ENCODE assay signal across 18 cellular contexts in the genomic region with DNA sequence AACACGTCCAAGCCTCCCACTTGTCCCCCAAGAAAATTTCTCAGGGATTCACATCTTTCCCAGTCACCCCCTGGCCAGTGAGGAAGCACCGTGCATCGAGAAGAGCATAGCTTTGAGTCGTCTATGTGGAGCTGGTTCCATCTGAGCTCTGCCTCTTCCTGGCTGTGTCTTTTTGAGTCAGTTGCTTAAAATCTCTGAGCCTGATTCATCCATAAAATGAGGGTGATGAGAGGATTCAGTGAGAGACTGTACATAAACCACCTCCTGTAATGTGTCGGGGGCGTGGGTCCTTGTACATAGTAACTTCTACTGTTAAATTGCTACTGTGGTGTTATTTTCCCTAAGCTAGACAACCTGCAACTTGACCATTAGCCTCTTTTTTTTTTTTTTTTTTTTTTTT. TPM values are rescaled to one million over a fixed set of nuclear protein-coding genes. Genes with fewer than 3 reads are reported as not detected.
DNase-seq lines count a peak whose midpoint lies in the region; ATAC-seq lines count a peak whose summit lies in the region.
"Had no signal": no experiment of that assay in that cellular context is flagged by ENCODE, and none has a peak within 500 bp of the region (broad histone marks: within the 10 kb centered on the region; RNA-seq: fewer than 3 reads in every experiment).

No MANE protein-coding gene starts in this region.

- no peaks in the 10 kb centered on the region for H3K27me3 ChIP-seq in esophagus (ENCODE audit: control insufficient read depth in 1 of 2, insufficient read depth in 2 of 2, low read length in 2 of 2)
- no peaks in the 10 kb centered on the region for H3K27me3 ChIP-seq in rectal smooth muscle tissue (ENCODE audit: control insufficient read depth, insufficient read depth, low read length)

- no peak overlapping the region for H3K27ac Mint-ChIP-seq in activated CD4-positive, alpha-beta T cell treated with anti-CD3 and anti-CD28 coated beads for 36 hours
- no peak overlapping the region for H3K27ac Mint-ChIP-seq in activated CD4-positive, alpha-beta T cell treated with anti-CD3 and anti-CD28 coated beads, Interleukin-2, amount 10 ng/mL, durations not matched to agents 7 days and 5 days
- H3K27ac Mint-ChIP-seq in activated naive CD8-positive, alpha-beta T cell treated with anti-CD3 and anti-CD28 coated beads for 36 hours, result no peak overlapping the region
- H3K27ac Mint-ChIP-seq: activated CD8-positive, alpha-beta T cell treated with anti-CD3 and anti-CD28 coated beads for 36 hours had no signal

- ATAC-seq in activated CD4-positive, alpha-beta T cell treated with anti-CD3 and anti-CD28 coated beads for 36 hours, result peak; percentile 48
- ATAC-seq: activated CD8-positive, alpha-beta T cell treated with anti-CD3 and anti-CD28 coated beads for 36 hours had no signal

- H3K4me1 ChIP-seq in esophagus (ENCODE audit: control insufficient read depth in 2 of 2, insufficient read depth in 2 of 2, low read length in 1 of 2), result peaks cover 2 to 43% of the 10 kb centered on the region in 2 donors
- H3K4me1 ChIP-seq in rectal smooth muscle tissue (ENCODE audit: control insufficient read depth, insufficient read depth, low read length), result peaks cover 62% of the 10 kb centered on the region

- DNase-seq in activated CD4-positive, alpha-beta T cell treated with anti-CD3 and anti-CD28 coated beads for 36 hours, result no peak
- DNase-seq in activated CD4-positive, alpha-beta T cell treated with anti-CD3 and anti-CD28 coated beads, Interleukin-2, amount 10 ng/mL, durations not matched to agents 7 days and 5 days, result no peak
- DNase-seq in activated gamma-delta T cell (lab: John Stamatoyannopoulos, UW) (no peak), kidney glomerular epithelial cell (lab: John Stamatoyannopoulos, UW) (no peak), cerebellar nuclear complex (lab: John Stamatoyannopoulos, UW) (no peak)
- DNase-seq in activated naive CD8-positive, alpha-beta T cell treated with anti-CD3 and anti-CD28 coated beads for 36 hours, result no peak
- DNase-seq: activated CD8-positive, alpha-beta T cell treated with anti-CD3 and anti-CD28 coated beads for 36 hours; anterior cingulate cortex; dermis blood vessel endothelial cell; EL; HCEC 1CT; NCI-H1436 treated with DMSO at 0.1 percent for 48 hours; stimulated activated CD4-positive, alpha-beta T cell treated with anti-CD3 and anti-CD28 coated beads, Interleukin-2, amount 100 ng/mL, for 48 hours; stimulated activated CD8-positive, alpha-beta memory T cell treated with anti-CD3 and anti-CD28 coated beads, Interleukin-4, amount 100 ng/mL, for 48 hours had no signal

- intact Hi-C loops in activated CD4-positive, alpha-beta T cell treated with anti-CD3 and anti-CD28 coated beads for 36 hours (cut with DNase I, micrococcal nuclease), result no loop called here

- H3K36me3 ChIP-seq in esophagus (ENCODE audit: control insufficient read depth in 2 of 2, insufficient read depth in 2 of 2, low read length in 1 of 2) (peaks cover 0 to 16% of the 10 kb centered on the region in 2 donors), rectal smooth muscle tissue (ENCODE audit: control insufficient read depth, insufficient read depth, low read length) (no peaks in the 10 kb centered on the region)

- H3K27ac ChIP-seq in esophagus (ENCODE audit: low read depth in 2 of 2, low read length in 1 of 2) (peak overlapping the region; percentile 96 to 99), rectal smooth muscle tissue (ENCODE audit: low read depth, low read length) (peak overlapping the region; percentile 85)
- H3K27ac ChIP-seq: KMS-11 had no signal

- CTCF ChIA-PET in activated CD4-positive, alpha-beta T cell treated with anti-CD3 and anti-CD28 coated beads for 36 hours (lab: Charles Lee), result interaction anchor here (0.8 to 3.8 kb wide), 3 partner anchors 18 to 79 kb away, joined by 3 to 11 read pairs (median 3); no protein-coding TSS in a partner anchor
- CTCF ChIA-PET in activated CD4-positive, alpha-beta T cell treated with anti-CD3 and anti-CD28 coated beads, Interleukin-2, amount 10 ng/mL, durations not matched to agents 7 days and 5 days (lab: Charles Lee), result interaction anchor here (0.5 to 2.3 kb wide), 8 partner anchors 10 to 139 kb away, joined by 3 to 8 read pairs (median 4); a partner anchor contains a TSS

- no peaks in the 10 kb centered on the region for H3K9me3 Mint-ChIP-seq in activated CD4-positive, alpha-beta T cell treated with anti-CD3 and anti-CD28 coated beads for 36 hours (ENCODE audit: low read depth)
- H3K9me3 Mint-ChIP-seq in activated CD4-positive, alpha-beta T cell treated with anti-CD3 and anti-CD28 coated beads, Interleukin-2, amount 10 ng/mL, durations not matched to agents 7 days and 5 days, result no peaks in the 10 kb centered on the region
- H3K9me3 Mint-ChIP-seq in activated naive CD8-positive, alpha-beta T cell treated with anti-CD3 and anti-CD28 coated beads for 36 hours, result no peaks in the 10 kb centered on the region
- H3K9me3 Mint-ChIP-seq: activated CD8-positive, alpha-beta T cell treated with anti-CD3 and anti-CD28 coated beads for 36 hours; nephron had no signal

- H3K9ac ChIP-seq in rectal smooth muscle tissue (ENCODE audit: low read length), result no peak overlapping the region
- H3K9ac ChIP-seq: KMS-11 had no signal

- H3K27me3 Mint-ChIP-seq in activated CD4-positive, alpha-beta T cell treated with anti-CD3 and anti-CD28 coated beads for 36 hours, result no peaks in the 10 kb centered on the region
- no peaks in the 10 kb centered on the region for H3K27me3 Mint-ChIP-seq in activated CD4-positive, alpha-beta T cell treated with anti-CD3 and anti-CD28 coated beads, Interleukin-2, amount 10 ng/mL, durations not matched to agents 7 days and 5 days
- H3K27me3 Mint-ChIP-seq in activated naive CD8-positive, alpha-beta T cell treated with anti-CD3 and anti-CD28 coated beads for 36 hours, result no peaks in the 10 kb centered on the region
- H3K27me3 Mint-ChIP-seq: activated CD8-positive, alpha-beta T cell treated with anti-CD3 and anti-CD28 coated beads for 36 hours had no signal

- no peak overlapping the region for H3K4me3 Mint-ChIP-seq in activated CD4-positive, alpha-beta T cell treated with anti-CD3 and anti-CD28 coated beads for 36 hours
- no peak overlapping the region for H3K4me3 Mint-ChIP-seq in activated CD4-positive, alpha-beta T cell treated with anti-CD3 and anti-CD28 coated beads, Interleukin-2, amount 10 ng/mL, durations not matched to agents 7 days and 5 days
- H3K4me3 Mint-ChIP-seq in activated naive CD8-positive, alpha-beta T cell treated with anti-CD3 and anti-CD28 coated beads for 36 hours, result no peak overlapping the region
- H3K4me3 Mint-ChIP-seq: activated CD8-positive, alpha-beta T cell treated with anti-CD3 and anti-CD28 coated beads for 36 hours; nephron had no signal

- H3K36me3 Mint-ChIP-seq in activated CD4-positive, alpha-beta T cell treated with anti-CD3 and anti-CD28 coated beads for 36 hours (ENCODE audit: low read depth), result no peaks in the 10 kb centered on the region
- no peaks in the 10 kb centered on the region for H3K36me3 Mint-ChIP-seq in activated CD4-positive, alpha-beta T cell treated with anti-CD3 and anti-CD28 coated beads, Interleukin-2, amount 10 ng/mL, durations not matched to agents 7 days and 5 days (ENCODE audit: low read depth)
- no peaks in the 10 kb centered on the region for H3K36me3 Mint-ChIP-seq in activated naive CD8-positive, alpha-beta T cell treated with anti-CD3 and anti-CD28 coated beads for 36 hours

- peaks cover 21% of the 10 kb centered on the region for H3K4me1 Mint-ChIP-seq in activated CD4-positive, alpha-beta T cell treated with anti-CD3 and anti-CD28 coated beads for 36 hours
- peaks cover 27% of the 10 kb centered on the region for H3K4me1 Mint-ChIP-seq in activated CD4-positive, alpha-beta T cell treated with anti-CD3 and anti-CD28 coated beads, Interleukin-2, amount 10 ng/mL, durations not matched to agents 7 days and 5 days
- peaks cover 30% of the 10 kb centered on the region for H3K4me1 Mint-ChIP-seq in activated naive CD8-positive, alpha-beta T cell treated with anti-CD3 and anti-CD28 coated beads for 36 hours

- POLR2A ChIA-PET in activated CD4-positive, alpha-beta T cell treated with anti-CD3 and anti-CD28 coated beads for 36 hours (lab: Charles Lee), result no interaction called here
- POLR2A ChIA-PET in activated CD4-positive, alpha-beta T cell treated with anti-CD3 and anti-CD28 coated beads, Interleukin-2, amount 10 ng/mL, durations not matched to agents 7 days and 5 days (lab: Charles Lee), result no interaction called here

- no peaks in the 10 kb centered on the region for H3K9me3 ChIP-seq in esophagus (ENCODE audit: control insufficient read depth in 2 of 2, insufficient read depth in 1 of 2, low read depth in 1 of 2, low read length in 1 of 2)

- H3K4me3 ChIP-seq in esophagus (ENCODE audit: low read depth in 1 of 2, low read length in 2 of 2) (no peak overlapping the region), rectal smooth muscle tissue (ENCODE audit: low read length) (no peak overlapping the region)

- WGBS in esophagus, 2 donors, result 44 to 68% methylated on average over 6 of the region's 6 CpGs

RNA-seq across cellular contexts. Expression of a gene that starts 13.8 kb away (rescaled TPM):
- 10 to 100 TPM; 11.5 to 12.8 TPM for total RNA-seq in activated CD4-positive, alpha-beta T cell treated with anti-CD3 and anti-CD28 coated beads for 36 hours
- total RNA-seq in activated CD4-positive, alpha-beta T cell treated with anti-CD3 and anti-CD28 coated beads, Interleukin-2, amount 10 ng/mL, durations not matched to agents 7 days and 5 days, result 1 to 10 TPM; 5.4 to 5.7 TPM
- polyA plus RNA-seq in esophagus, result 100 to 1,000 TPM; 467 to 898 TPM
- 10 to 100 TPM; 16.2 to 18.1 TPM for total RNA-seq in activated naive CD8-positive, alpha-beta T cell treated with anti-CD3 and anti-CD28 coated beads for 36 hours
